8 cellular contexts compared by ENCODE assay signal in genomic region chr2:11133238-11133935, GRCh38. TPM values are rescaled to one million over a fixed set of nuclear protein-coding genes. Genes with fewer than 3 reads are reported as not detected.
DNase-seq lines count a peak whose midpoint lies in the region; ATAC-seq, FAIRE-seq and TF ChIP-seq lines count a peak whose summit lies in the region.

No MANE protein-coding gene starts in this region.

- no peak for TF ChIP-seq CTCF in activated CD8-positive, alpha-beta T cell treated with anti-CD3 and anti-CD28 coated beads for 36 hours (IDR thresholded peaks at IDR 0.05)

- FAIRE-seq in HTR-8/SVneo (lab: Jason Lieb, UNC): no peak

- no peaks in the 10 kb centered on the region for H3K27me3 Mint-ChIP-seq in activated CD8-positive, alpha-beta T cell treated with anti-CD3 and anti-CD28 coated beads for 36 hours

- no peaks in the 10 kb centered on the region for H3K36me3 Mint-ChIP-seq in activated CD8-positive, alpha-beta T cell treated with anti-CD3 and anti-CD28 coated beads for 36 hours (ENCODE audit: low read depth)

- 27% methylated on average over 25 of the region's 25 CpGs for WGBS in right cardiac atrium

- H3K27me3 ChIP-seq in right cardiac atrium (ENCODE audit: control insufficient read depth, insufficient read depth) (no peaks in the 10 kb centered on the region), skeletal muscle tissue (ENCODE audit: control insufficient read depth in 3 of 3, insufficient read depth in 3 of 3, low read length in 3 of 3) (peaks cover 4 to 15% (median 10%) of the 10 kb centered on the region in 3 donors)

- DNase-seq in HEK293T (ENCODE audit: extremely low spot score) (peak; percentile 7), right cardiac atrium (peak in 2 of 3 donors; percentile 60 to 70), HTR-8/SVneo (ENCODE audit: insufficient read length, low spot score) (no peak), COLO829 (ENCODE audit: low spot score) (no peak), SIG-M5 (lab: John Stamatoyannopoulos, UW) (no peak)
- DNase-seq in activated CD8-positive, alpha-beta T cell treated with anti-CD3 and anti-CD28 coated beads for 36 hours: no peak

- H3K9me3 Mint-ChIP-seq in activated CD8-positive, alpha-beta T cell treated with anti-CD3 and anti-CD28 coated beads for 36 hours: no peaks in the 10 kb centered on the region

- no peaks in the 10 kb centered on the region for H3K36me3 ChIP-seq in skeletal muscle tissue (ENCODE audit: control insufficient read depth in 3 of 3, insufficient read depth in 3 of 3, low read length in 3 of 3)

- H3K27ac Mint-ChIP-seq in activated CD8-positive, alpha-beta T cell treated with anti-CD3 and anti-CD28 coated beads for 36 hours: peak overlapping the region; percentile 86

- peak overlapping the region; percentile 68 for H3K4me3 Mint-ChIP-seq in activated CD8-positive, alpha-beta T cell treated with anti-CD3 and anti-CD28 coated beads for 36 hours

- no peak for ATAC-seq in activated CD8-positive, alpha-beta T cell treated with anti-CD3 and anti-CD28 coated beads for 36 hours
- peak; percentile 5 to 24 for ATAC-seq in right cardiac atrium
- no peak for ATAC-seq in HG03280 (IDR thresholded peaks at IDR 0.05; ENCODE audit: unreplicated experiment)

- H3K4me3 ChIP-seq in right cardiac atrium (ENCODE audit: low read length) (peak overlapping the region; percentile 46), skeletal muscle tissue (ENCODE audit: low read length in 3 of 3) (peak overlapping the region; percentile 74 to 80 (median 79))

- H3K9me3 ChIP-seq in right cardiac atrium (ENCODE audit: control insufficient read depth, low read length): no peaks in the 10 kb centered on the region
- no peaks in the 10 kb centered on the region for H3K9me3 ChIP-seq in skeletal muscle tissue (ENCODE audit: control insufficient read depth in 3 of 3, low read length in 3 of 3)

- H3K4me1 ChIP-seq in right cardiac atrium (ENCODE audit: control insufficient read depth, insufficient read depth, low read length) (no peaks in the 10 kb centered on the region), skeletal muscle tissue (ENCODE audit: control insufficient read depth in 3 of 3, insufficient read depth in 3 of 3, low read length in 3 of 3) (peaks cover 19 to 26% (median 25%) of the 10 kb centered on the region in 3 donors)

- peak overlapping the region; percentile 62 to 72 (median 68) for H3K9ac ChIP-seq in skeletal muscle tissue (ENCODE audit: low read depth in 1 of 3, low read length in 3 of 3)

- CTCF ChIA-PET in HEK293T (lab: Yijun Ruan, JAX): interaction anchor here (0.5 to 3.6 kb wide), 24 partner anchors 9 to 451 kb away, joined by 3 to 26 read pairs (median 4); partner anchors contain the start of gene PDIA6
- CTCF ChIA-PET in activated CD8-positive, alpha-beta T cell treated with anti-CD3 and anti-CD28 coated beads for 36 hours (lab: Charles Lee): interaction anchor here (0.6 to 15.9 kb wide), 57 partner anchors 8 to 675 kb away, joined by 3 to 248 read pairs (median 4); partner anchors contain the start of genes E2F6 and SLC66A3

- peaks cover 18% of the 10 kb centered on the region for H3K4me1 Mint-ChIP-seq in activated CD8-positive, alpha-beta T cell treated with anti-CD3 and anti-CD28 coated beads for 36 hours (ENCODE audit: low read depth)

- intact Hi-C loops in activated CD8-positive, alpha-beta T cell treated with anti-CD3 and anti-CD28 coated beads for 36 hours (cut with micrococcal nuclease): loop anchor here (5.0 to 10.0 kb wide), 2 partner anchors 279 to 311 kb away; no protein-coding TSS in a partner anchor
- intact Hi-C loops in right cardiac atrium (cut with DNase I): loop anchor here in 3 of 4 donors (5.0 to 10.0 kb wide), 5 partner anchors 101 to 314 kb away; no protein-coding TSS in a partner anchor

- no peak overlapping the region for H3K27ac ChIP-seq in right cardiac atrium (ENCODE audit: low read length)
- no peak overlapping the region for H3K27ac ChIP-seq in skeletal muscle tissue (ENCODE audit: low read depth, low read length)

- POLR2A ChIA-PET in HEK293T (lab: Yijun Ruan, JAX): no interaction called here
- POLR2A ChIA-PET in activated CD8-positive, alpha-beta T cell treated with anti-CD3 and anti-CD28 coated beads for 36 hours (lab: Charles Lee): interaction anchor here (0.6 to 1.4 kb wide), 8 partner anchors 9 to 453 kb away, joined by 3 to 8 read pairs (median 3); no protein-coding TSS in a partner anchor

TF ChIP-seq in HEK293T, 16 proteins besides CTCF, POLR2A, EP300 and RAD21:
- TF ChIP-seq FOXK2 (IDR thresholded peaks at IDR 0.05) (no peak), HDGF (IDR thresholded peaks at IDR 0.05; ENCODE audit: borderline replicate concordance) (no peak), ZNF384 (IDR thresholded peaks at IDR 0.05) (no peak), L3MBTL2 (conservative IDR thresholded peaks at IDR 0.05) (no peak), LEF1 (IDR thresholded peaks at IDR 0.05; ENCODE audit: borderline replicate concordance) (no peak), FOXA1 (IDR thresholded peaks at IDR 0.05) (no peak), ARNT (IDR thresholded peaks at IDR 0.05) (no peak), NFRKB (IDR thresholded peaks at IDR 0.05) (no peak), TARDBP (IDR thresholded peaks at IDR 0.05) (no peak), SP1 (IDR thresholded peaks at IDR 0.05) (no peak), FOXM1 (IDR thresholded peaks at IDR 0.05; ENCODE audit: borderline replicate concordance) (no peak), CTBP1 (IDR thresholded peaks at IDR 0.05; ENCODE audit: borderline replicate concordance) (no peak)
- TF ChIP-seq, protein P1, sequence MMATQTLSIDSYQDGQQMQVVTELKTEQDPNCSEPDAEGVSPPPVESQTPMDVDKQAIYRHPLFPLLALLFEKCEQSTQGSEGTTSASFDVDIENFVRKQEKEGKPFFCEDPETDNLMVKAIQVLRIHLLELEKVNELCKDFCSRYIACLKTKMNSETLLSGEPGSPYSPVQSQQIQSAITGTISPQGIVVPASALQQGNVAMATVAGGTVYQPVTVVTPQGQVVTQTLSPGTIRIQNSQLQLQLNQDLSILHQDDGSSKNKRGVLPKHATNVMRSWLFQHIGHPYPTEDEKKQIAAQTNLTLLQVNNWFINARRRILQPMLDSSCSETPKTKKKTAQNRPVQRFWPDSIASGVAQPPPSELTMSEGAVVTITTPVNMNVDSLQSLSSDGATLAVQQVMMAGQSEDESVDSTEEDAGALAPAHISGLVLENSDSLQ (IDR thresholded peaks at IDR 0.05): no peak

RNA-seq across cellular contexts. Expression of gene SLC66A3, which starts 21.9 kb away (rescaled TPM):
- total RNA-seq in activated CD8-positive, alpha-beta T cell treated with anti-CD3 and anti-CD28 coated beads for 36 hours: 10 to 100 TPM; 10.4 to 10.6 TPM
- total RNA-seq in right cardiac atrium: 10 to 100 TPM; 10.2 to 14.6 (median 12.6) TPM
- polyA plus RNA-seq in right cardiac atrium: 12.2 TPM
- total RNA-seq in skeletal muscle tissue: 20.9 TPM

Comparison
In these comparisons a context has a peak if more than half of its experiments do, and no peak if none do; other contexts are left out.
1. DNase-seq: peak in HEK293T (single experiment) and right cardiac atrium (2 of 3); none in activated CD8-positive, alpha-beta T cell treated with anti-CD3 and anti-CD28 coated beads for 36 hours (single experiment), HTR-8/SVneo (single experiment), COLO829 (single experiment) and SIG-M5 (single experiment).
2. ATAC-seq: peak in right cardiac atrium (2 of 2); none in activated CD8-positive, alpha-beta T cell treated with anti-CD3 and anti-CD28 coated beads for 36 hours (single experiment) and HG03280 (single experiment).